ENCODE assay signal across 23 cellular contexts in the genomic region with DNA sequence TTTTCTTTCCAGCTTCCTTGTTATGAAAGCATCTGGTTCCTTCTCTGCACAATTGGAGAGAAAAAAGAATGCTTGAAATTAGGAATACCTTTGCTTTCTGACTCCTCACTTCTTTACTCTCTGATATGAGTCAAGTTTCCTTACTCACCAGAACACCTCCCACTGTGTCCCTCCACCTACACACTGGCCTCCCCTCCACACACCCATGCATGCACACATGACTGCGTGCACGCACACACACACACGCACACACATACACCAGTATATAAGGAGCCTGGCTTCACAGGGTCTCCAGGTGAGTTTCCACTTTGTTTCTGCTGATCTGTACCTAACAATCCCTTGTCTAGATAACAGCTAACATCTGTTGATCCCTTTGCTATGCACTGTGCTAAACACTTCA. TPM values are rescaled to one million over a fixed set of nuclear protein-coding genes. Genes with fewer than 3 reads are reported as not detected.
DNase-seq lines count a peak whose midpoint lies in the region; ATAC-seq, FAIRE-seq and TF ChIP-seq lines count a peak whose summit lies in the region.
"Had no signal": no experiment of that assay in that cellular context is flagged by ENCODE, and none has a peak within 500 bp of the region (broad histone marks: within the 10 kb centered on the region; RNA-seq: fewer than 3 reads in every experiment).

No MANE protein-coding gene starts in this region.

- no peak for FAIRE-seq in bronchial epithelial cell (lab: Jason Lieb, UNC)
- FAIRE-seq: G401.6, GM12891, HTR-8/SVneo had no signal

- no peak overlapping the region for H2AK5ac ChIP-seq in H9 (ENCODE audit: insufficient read length, low read length)

- H3K79me1 ChIP-seq in H9 (ENCODE audit: insufficient read depth, low read depth, low read length, poor library complexity, severe bottlenecking) = no peaks in the 10 kb centered on the region

- no peak for TF ChIP-seq CTCF in H9 (conservative IDR thresholded peaks at IDR 0.05)
- no peak for TF ChIP-seq CTCF in bronchial epithelial cell (IDR thresholded peaks at IDR 0.05; ENCODE audit: insufficient read depth, low read length, severe bottlenecking)
- TF ChIP-seq CTCF in smooth muscle cell (IDR thresholded peaks at IDR 0.05; ENCODE audit: borderline replicate concordance, insufficient read depth, poor library complexity, severe bottlenecking) = no peak

- H4K8ac ChIP-seq in H9 (replicated peaks; ENCODE audit: insufficient read length, low read depth, low read length) = no peak overlapping the region

- H3K4me3 Mint-ChIP-seq in H9 = no peak overlapping the region
- H3K4me3 Mint-ChIP-seq: CD4-positive, CD25-positive, alpha-beta regulatory T cell; CD8-positive, alpha-beta memory T cell; HFFc6 had no signal

- H3K27ac Mint-ChIP-seq in H9 = peak overlapping the region in 1 of 3 experiments; percentile 6; a peak in 1 of 7 replicates
- H3K27ac Mint-ChIP-seq: CD4-positive, CD25-positive, alpha-beta regulatory T cell; HFFc6 had no signal

- DNase-seq in Daoy (ENCODE audit: low read depth) (peak; percentile 17), H9 (peak; percentile 4), bronchial epithelial cell (ENCODE audit: low read depth) (peak; percentile 8), smooth muscle cell (lab: John Stamatoyannopoulos, UW; ENCODE audit: unreplicated experiment) (no peak), iPS-NIHi11 (ENCODE audit: low spot score) (no peak)
- DNase-seq: BE2C; C1 segment of cervical spinal cord; CD4-positive, CD25-positive, alpha-beta regulatory T cell; CD8-positive, alpha-beta memory T cell; COR-L47; DMS 273 treated with DMSO at 0.1 percent for 48 hours; DMS53; DND-41; HCEC 1CT; HFFc6; IMR-90; KBM-7 had no signal

- H3K4me3 ChIP-seq in bronchial epithelial cell (ENCODE audit: low read depth, low read length) (no peak overlapping the region), smooth muscle cell (no peak overlapping the region)

- no peak overlapping the region for H3K23ac ChIP-seq in H9 (ENCODE audit: insufficient read length, low read depth, low read length)

- H3K9me3 ChIP-seq in H9 (ENCODE audit: control insufficient read depth, low read depth, low read length) = no peaks in the 10 kb centered on the region
- H3K9me3 ChIP-seq in smooth muscle cell (replicated peaks; ENCODE audit: low read depth) = no peaks in the 10 kb centered on the region
- H3K9me3 ChIP-seq: BE2C had no signal

- H2AFZ ChIP-seq in H9 (ENCODE audit: low read length) (no peak overlapping the region), smooth muscle cell (ENCODE audit: low read depth) (peak overlapping the region; percentile 23)

- no peak overlapping the region for H3K4ac ChIP-seq in H9 (ENCODE audit: low read depth, low read length)

- H3K4me2 ChIP-seq in H9 (ENCODE audit: insufficient read depth, insufficient read length, low read length) (no peak overlapping the region), smooth muscle cell (no peak overlapping the region)

- H3K9ac ChIP-seq in H9 (ENCODE audit: extremely low read depth, insufficient read length, low read length) (no peak overlapping the region), smooth muscle cell (ENCODE audit: low read depth) (no peak overlapping the region)

- H4K20me1 ChIP-seq in H9 (ENCODE audit: control insufficient read depth, insufficient read depth, insufficient read length) = no peaks in the 10 kb centered on the region
- H4K20me1 ChIP-seq in smooth muscle cell (ENCODE audit: low read depth) = no peaks in the 10 kb centered on the region

- H3K23me2 ChIP-seq in H9 (ENCODE audit: insufficient read length, low read depth, low read length, poor library complexity, severe bottlenecking) = no peaks in the 10 kb centered on the region

- H3K79me2 ChIP-seq in H9 (ENCODE audit: insufficient read depth, low read length) (no peaks in the 10 kb centered on the region), smooth muscle cell (ENCODE audit: low read depth) (no peaks in the 10 kb centered on the region)

- no CpG with 5 or more reads among the region's 3 CpGs for WGBS in H9 (ENCODE audit: extremely low coverage, insufficient read length, low lambda C conversion rate)
- WGBS in smooth muscle cell (ENCODE audit: low lambda C conversion rate) = 94% methylated on average over 3 of the region's 3 CpGs

- H3K14ac ChIP-seq in H9 (ENCODE audit: insufficient read depth, low read length) = no peak overlapping the region

- H3K4me1 ChIP-seq in H9 (ENCODE audit: insufficient read depth, low read length) (peaks cover 2% of the 10 kb centered on the region; the same call in 1 of the 2 replicates), smooth muscle cell (ENCODE audit: low read depth) (no peaks in the 10 kb centered on the region)
- H3K4me1 ChIP-seq: BE2C had no signal

- H3K9me3 Mint-ChIP-seq in H9 = peaks cover 7 to 11% of the 10 kb centered on the region in 2 experiments
- H3K9me3 Mint-ChIP-seq: CD8-positive, alpha-beta memory T cell; HFFc6 had no signal

- no peak overlapping the region for H3T11ph ChIP-seq in H9 (ENCODE audit: low read length)

- H2BK5ac ChIP-seq in H9 (ENCODE audit: insufficient read length, low read length) = no peak overlapping the region

- no peak overlapping the region for H3K56ac ChIP-seq in H9 (ENCODE audit: insufficient read length, low read depth, low read length)

- H3K27me3 ChIP-seq in H9 (ENCODE audit: insufficient read depth, low read length) = no peaks in the 10 kb centered on the region
- H3K27me3 ChIP-seq in bronchial epithelial cell (ENCODE audit: control insufficient read depth, insufficient read depth, low read length) = no peaks in the 10 kb centered on the region
- no peaks in the 10 kb centered on the region for H3K27me3 ChIP-seq in smooth muscle cell (ENCODE audit: low read depth)
- H3K27me3 ChIP-seq: BE2C had no signal

- ATAC-seq in GM18868 (IDR thresholded peaks at IDR 0.05; ENCODE audit: unreplicated experiment) (no peak), HG03378 (IDR thresholded peaks at IDR 0.05; ENCODE audit: unreplicated experiment) (no peak)

- H2BK12ac ChIP-seq in H9 (ENCODE audit: insufficient read length, low read depth, low read length) = no peak overlapping the region

- peaks cover 5 to 8% (median 6%) of the 10 kb centered on the region in 3 experiments for H3K36me3 Mint-ChIP-seq in H9 (ENCODE audit: insufficient read depth in 1 of 3, low read depth in 3 of 3)
- H3K36me3 Mint-ChIP-seq: CD4-positive, CD25-positive, alpha-beta regulatory T cell; CD8-positive, alpha-beta memory T cell had no signal

- H4K91ac ChIP-seq in H9 (ENCODE audit: insufficient read length, low read depth, low read length) = no peak overlapping the region

- H3K36me3 ChIP-seq in bronchial epithelial cell (ENCODE audit: control insufficient read depth, insufficient read depth, low read length) (no peaks in the 10 kb centered on the region), smooth muscle cell (ENCODE audit: low read depth) (no peaks in the 10 kb centered on the region)
- H3K36me3 ChIP-seq: BE2C had no signal

- H3F3A ChIP-seq in smooth muscle cell (ENCODE audit: low read depth) = no peaks in the 10 kb centered on the region

- H3K27me3 Mint-ChIP-seq in H9 (ENCODE audit: low read depth) = no peaks in the 10 kb centered on the region

- no peak overlapping the region for H3K18ac ChIP-seq in H9 (ENCODE audit: insufficient read length, low read depth, low read length)

- no peak overlapping the region for H2BK15ac ChIP-seq in H9 (ENCODE audit: low read depth, low read length)

- H3K27ac ChIP-seq in H9 (ENCODE audit: insufficient read length, low read depth, low read length) = no peak overlapping the region
- peak overlapping the region; percentile 26 for H3K27ac ChIP-seq in smooth muscle cell (ENCODE audit: low read depth)

- no peak overlapping the region for H2BK20ac ChIP-seq in H9 (ENCODE audit: low read depth, low read length, poor library complexity, severe bottlenecking)

- no peak overlapping the region for H2BK120ac ChIP-seq in H9 (ENCODE audit: low read depth, low read length, poor library complexity, severe bottlenecking)

- H4K5ac ChIP-seq in H9 (ENCODE audit: insufficient read length, low read depth, low read length) = no peak overlapping the region

- peaks cover 20 to 27% of the 10 kb centered on the region in 2 experiments for H3K4me1 Mint-ChIP-seq in H9
- H3K4me1 Mint-ChIP-seq: CD4-positive, CD25-positive, alpha-beta regulatory T cell; CD8-positive, alpha-beta memory T cell had no signal

RNA-seq across cellular contexts. Expression of a gene that starts 11.4 kb away (rescaled TPM):
- total RNA-seq in Daoy (2014; rRNA removed; shearing (Covaris generic)) = 7.2 and 7.4 TPM in 2 replicates
- total RNA-seq in H9 (2021) (8.8 and 10.1 TPM in 2 replicates), bronchial epithelial cell (16.1 and 25.5 TPM in 2 replicates), smooth muscle cell (15.3 and 23.0 TPM in 2 replicates)
- 8.4 and 8.9 TPM in 2 replicates for polyA plus RNA-seq in smooth muscle cell
- total RNA-seq: A172 had no signal

Comparison
In these comparisons a context has a peak if more than half of its experiments do, and no peak if none do; other contexts are left out.
1. DNase-seq: peak in Daoy (single experiment), H9 (single experiment) and bronchial epithelial cell (single experiment); none in smooth muscle cell (single experiment) and iPS-NIHi11 (single experiment).